In the genomic region with DNA sequence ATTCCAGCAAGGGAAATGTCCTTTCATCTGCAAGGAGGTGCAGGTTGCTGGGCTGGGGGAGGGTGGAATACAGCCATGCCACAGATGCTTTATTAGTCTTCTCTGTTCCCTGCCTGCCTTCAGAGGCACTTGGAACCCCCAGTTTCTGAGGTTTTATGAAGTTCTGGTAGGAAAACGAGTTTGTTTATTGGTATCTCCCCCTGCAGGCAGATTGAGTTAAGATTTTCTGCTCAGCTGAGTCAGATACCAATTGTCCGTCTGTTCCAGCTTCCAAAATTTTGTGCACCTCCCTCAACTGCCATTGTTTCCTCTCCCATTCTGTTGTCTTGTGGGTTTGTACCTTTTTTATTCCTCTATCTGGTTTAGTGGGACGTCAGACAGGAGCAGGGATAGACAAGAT, we compare ENCODE assay signal across 15 cellular contexts.
DNase-seq lines count a peak whose midpoint lies in the region; ATAC-seq and TF ChIP-seq lines count a peak whose summit lies in the region.
"Had no signal": no experiment of that assay in that cellular context is flagged by ENCODE, and none has a peak within 500 bp of the region (broad histone marks: within the 10 kb centered on the region; RNA-seq: fewer than 3 reads in every experiment).

No MANE protein-coding gene starts in this region.

- H3K36me3 Mint-ChIP-seq in activated T-helper 17 cell treated with anti-CD3 and anti-CD28 coated beads, Interleukin-2, amount 50 U/mL, for 72 hours (ENCODE audit: low read depth): peaks cover 44% of the 10 kb centered on the region
- peaks cover 17% of the 10 kb centered on the region for H3K36me3 Mint-ChIP-seq in memory B cell
- H3K36me3 Mint-ChIP-seq: CD8-positive, alpha-beta T cell had no signal

- no peaks in the 10 kb centered on the region for H3K4me1 ChIP-seq in HCT116 (ENCODE audit: control insufficient read depth in 1 of 2, insufficient read depth in 2 of 2, low read length in 2 of 2)

- H3K9me3 ChIP-seq in HCT116 (ENCODE audit: control insufficient read depth in 1 of 2, insufficient read depth in 1 of 2, low read depth in 1 of 2, low read length in 2 of 2): no peaks in the 10 kb centered on the region

- no peaks in the 10 kb centered on the region for H3K9me3 Mint-ChIP-seq in activated T-helper 17 cell treated with anti-CD3 and anti-CD28 coated beads, Interleukin-2, amount 50 U/mL, for 72 hours
- H3K9me3 Mint-ChIP-seq in memory B cell: no peaks in the 10 kb centered on the region
- H3K9me3 Mint-ChIP-seq: activated naive CD8-positive, alpha-beta T cell treated with anti-CD3 and anti-CD28 coated beads, Interleukin-2, amount 50 U/mL, for 24 hours; CD8-positive, alpha-beta T cell; stimulated activated effector memory CD8-positive, alpha-beta T cell treated with anti-CD3 and anti-CD28 coated beads, Interleukin-12 subunit alpha, Interleukin-12 subunit beta, amount 100 ng/mL, for 72 hours had no signal

- H3K27ac Mint-ChIP-seq in activated T-helper 17 cell treated with anti-CD3 and anti-CD28 coated beads, Interleukin-2, amount 50 U/mL, for 72 hours: peak overlapping the region; percentile 58
- H3K27ac Mint-ChIP-seq in memory B cell: peak overlapping the region; percentile 87
- H3K27ac Mint-ChIP-seq: activated naive CD8-positive, alpha-beta T cell treated with anti-CD3 and anti-CD28 coated beads, Interleukin-2, amount 50 U/mL, for 24 hours; CD8-positive, alpha-beta T cell; stimulated activated effector memory CD8-positive, alpha-beta T cell treated with anti-CD3 and anti-CD28 coated beads, Interleukin-12 subunit alpha, Interleukin-12 subunit beta, amount 100 ng/mL, for 72 hours had no signal

- TF ChIP-seq POLR2A in HCT116 (IDR thresholded peaks at IDR 0.05; ENCODE audit: borderline replicate concordance, extremely low read depth, insufficient read depth, insufficient read length): no peak

- H3K27ac ChIP-seq in C4-2B (no peak overlapping the region; the same call in 1 of the 2 replicates), HCT116 (ENCODE audit: low read depth, low read length) (no peak overlapping the region)

- H3K36me3 ChIP-seq in HCT116 (ENCODE audit: control insufficient read depth in 1 of 2, insufficient read depth in 2 of 2, low read length in 2 of 2): no peaks in the 10 kb centered on the region

- intact Hi-C loops in HCT116 (cut with micrococcal nuclease): no loop called here

- H3K4me3 Mint-ChIP-seq in activated T-helper 17 cell treated with anti-CD3 and anti-CD28 coated beads, Interleukin-2, amount 50 U/mL, for 72 hours: no peak overlapping the region
- no peak overlapping the region for H3K4me3 Mint-ChIP-seq in memory B cell
- H3K4me3 Mint-ChIP-seq: activated naive CD8-positive, alpha-beta T cell treated with anti-CD3 and anti-CD28 coated beads, Interleukin-2, amount 50 U/mL, for 24 hours; CD8-positive, alpha-beta T cell; stimulated activated effector memory CD8-positive, alpha-beta T cell treated with anti-CD3 and anti-CD28 coated beads, Interleukin-12 subunit alpha, Interleukin-12 subunit beta, amount 100 ng/mL, for 72 hours had no signal

- TF ChIP-seq RAD21 in HCT116 (IDR thresholded peaks at IDR 0.05; ENCODE audit: low read depth): peak; percentile 22; the same call in 1 of the 2 replicates

- no peak overlapping the region for H2AFZ ChIP-seq in HCT116 (ENCODE audit: low read depth, low read length, poor library complexity, severe bottlenecking)

- no TSS peak for BruUV-seq in HCT116 (replicated peaks; lab: Mats Ljungman, UMichigan)

- POLR2A ChIA-PET in HCT116 (lab: Charles Lee): no interaction called here

- peak; percentile 21 for TF ChIP-seq CTCF in C4-2B (conservative IDR thresholded peaks at IDR 0.05)
- TF ChIP-seq CTCF in HCT116 (IDR thresholded peaks at IDR 0.05 in 2 of 3, conservative IDR thresholded peaks at IDR 0.05 in 1 of 3; ENCODE audit: borderline replicate concordance in 1 of 3, insufficient read depth in 1 of 3, low read depth in 2 of 3, low read length in 2 of 3): peak in 1 of 3 experiments; percentile 34; a peak in 2 of 6 replicates

- no peaks in the 10 kb centered on the region for H3K9me2 ChIP-seq in HCT116 (ENCODE audit: insufficient read depth)

- no peak for DNase-seq in HCT116 (ENCODE audit: low read depth, low spot score)
- DNase-seq in memory B cell (ENCODE audit: low spot score in 2 of 2): no peak
- no peak for DNase-seq in activated effector memory CD4-positive, alpha-beta T cell treated with Interleukin-2 at 50 U/mL for 16 hours
- DNase-seq in stimulated activated CD4-positive, alpha-beta T cell treated with anti-CD3 and anti-CD28 coated beads, Interleukin-4, amount 100 ng/mL, for 4 hours: no peak
- DNase-seq: activated naive CD8-positive, alpha-beta T cell treated with anti-CD3 and anti-CD28 coated beads, Interleukin-2, amount 50 U/mL, for 24 hours; CD8-positive, alpha-beta T cell; glutamatergic neuron; nucleus accumbens; OCI-M1 had no signal

- H3K27me3 Mint-ChIP-seq in activated T-helper 17 cell treated with anti-CD3 and anti-CD28 coated beads, Interleukin-2, amount 50 U/mL, for 72 hours: no peaks in the 10 kb centered on the region
- H3K27me3 Mint-ChIP-seq in memory B cell: no peaks in the 10 kb centered on the region
- H3K27me3 Mint-ChIP-seq: activated naive CD8-positive, alpha-beta T cell treated with anti-CD3 and anti-CD28 coated beads, Interleukin-2, amount 50 U/mL, for 24 hours had no signal

- H3K79me2 ChIP-seq in HCT116 (ENCODE audit: insufficient read depth, low read length): no peaks in the 10 kb centered on the region

- H3K27me3 ChIP-seq in HCT116 (ENCODE audit: insufficient read depth, low read length): no peaks in the 10 kb centered on the region

- CTCF ChIA-PET in HCT116 (lab: Charles Lee): no interaction called here

- H3K4me2 ChIP-seq in HCT116 (ENCODE audit: low read length): no peak overlapping the region

- no peak for ATAC-seq in HCT116
- no peak for ATAC-seq in activated T-helper 17 cell treated with anti-CD3 and anti-CD28 coated beads, Interleukin-2, amount 50 U/mL, for 72 hours (replicated peaks)
- no peak for ATAC-seq in memory B cell (ENCODE audit: low read depth)
- ATAC-seq in GM21360 (IDR thresholded peaks at IDR 0.05; ENCODE audit: unreplicated experiment): no peak
- ATAC-seq in HG03521 (IDR thresholded peaks at IDR 0.05; ENCODE audit: unreplicated experiment): no peak
- ATAC-seq: activated naive CD8-positive, alpha-beta T cell treated with anti-CD3 and anti-CD28 coated beads, Interleukin-2, amount 50 U/mL, for 24 hours; CD8-positive, alpha-beta T cell; K562; stimulated activated effector memory CD8-positive, alpha-beta T cell treated with anti-CD3 and anti-CD28 coated beads, Interleukin-12 subunit alpha, Interleukin-12 subunit beta, amount 100 ng/mL, for 72 hours had no signal

- H3K9ac ChIP-seq in HCT116 (ENCODE audit: low read length): no peak overlapping the region

- RAD21 ChIA-PET in HCT116 (lab: Charles Lee; ENCODE audit: low non-redundant PET in 1 of 2, low total read pairs in 2 of 2, uncharacterized antibody in 2 of 2, unreplicated experiment in 2 of 2): no interaction called here

- no peaks in the 10 kb centered on the region for H4K20me1 ChIP-seq in HCT116 (ENCODE audit: insufficient read depth)

- H3K4me3 ChIP-seq in HCT116 (replicated peaks in 1 of 2; ENCODE audit: low read depth in 1 of 2, low read length in 2 of 2): no peak overlapping the region
- H3K4me3 ChIP-seq: K562 had no signal

- H3K4me1 Mint-ChIP-seq in activated T-helper 17 cell treated with anti-CD3 and anti-CD28 coated beads, Interleukin-2, amount 50 U/mL, for 72 hours: peaks cover 35% of the 10 kb centered on the region
- H3K4me1 Mint-ChIP-seq in memory B cell: peaks cover 43% of the 10 kb centered on the region

TF ChIP-seq in HCT116, 20 proteins besides CTCF, POLR2A, EP300 and RAD21:
- TF ChIP-seq POLR2AphosphoS5 (IDR thresholded peaks at IDR 0.05; ENCODE audit: low read depth, low read length): no peak
- no peak for TF ChIP-seq TCF7L2 (IDR thresholded peaks at IDR 0.05; ENCODE audit: borderline replicate concordance, extremely low read depth, insufficient read depth, insufficient read length)
- TF ChIP-seq SP1 (IDR thresholded peaks at IDR 0.05; ENCODE audit: low read depth): no peak
- TF ChIP-seq SIN3A (IDR thresholded peaks at IDR 0.05; ENCODE audit: low read depth): no peak
- TF ChIP-seq ZNF274 (IDR thresholded peaks at IDR 0.05; ENCODE audit: low read depth, low read length): no peak
- TF ChIP-seq, protein P1, sequence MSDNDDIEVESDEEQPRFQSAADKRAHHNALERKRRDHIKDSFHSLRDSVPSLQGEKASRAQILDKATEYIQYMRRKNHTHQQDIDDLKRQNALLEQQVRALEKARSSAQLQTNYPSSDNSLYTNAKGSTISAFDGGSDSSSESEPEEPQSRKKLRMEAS (IDR thresholded peaks at IDR 0.05): no peak
- TF ChIP-seq, protein P2, sequence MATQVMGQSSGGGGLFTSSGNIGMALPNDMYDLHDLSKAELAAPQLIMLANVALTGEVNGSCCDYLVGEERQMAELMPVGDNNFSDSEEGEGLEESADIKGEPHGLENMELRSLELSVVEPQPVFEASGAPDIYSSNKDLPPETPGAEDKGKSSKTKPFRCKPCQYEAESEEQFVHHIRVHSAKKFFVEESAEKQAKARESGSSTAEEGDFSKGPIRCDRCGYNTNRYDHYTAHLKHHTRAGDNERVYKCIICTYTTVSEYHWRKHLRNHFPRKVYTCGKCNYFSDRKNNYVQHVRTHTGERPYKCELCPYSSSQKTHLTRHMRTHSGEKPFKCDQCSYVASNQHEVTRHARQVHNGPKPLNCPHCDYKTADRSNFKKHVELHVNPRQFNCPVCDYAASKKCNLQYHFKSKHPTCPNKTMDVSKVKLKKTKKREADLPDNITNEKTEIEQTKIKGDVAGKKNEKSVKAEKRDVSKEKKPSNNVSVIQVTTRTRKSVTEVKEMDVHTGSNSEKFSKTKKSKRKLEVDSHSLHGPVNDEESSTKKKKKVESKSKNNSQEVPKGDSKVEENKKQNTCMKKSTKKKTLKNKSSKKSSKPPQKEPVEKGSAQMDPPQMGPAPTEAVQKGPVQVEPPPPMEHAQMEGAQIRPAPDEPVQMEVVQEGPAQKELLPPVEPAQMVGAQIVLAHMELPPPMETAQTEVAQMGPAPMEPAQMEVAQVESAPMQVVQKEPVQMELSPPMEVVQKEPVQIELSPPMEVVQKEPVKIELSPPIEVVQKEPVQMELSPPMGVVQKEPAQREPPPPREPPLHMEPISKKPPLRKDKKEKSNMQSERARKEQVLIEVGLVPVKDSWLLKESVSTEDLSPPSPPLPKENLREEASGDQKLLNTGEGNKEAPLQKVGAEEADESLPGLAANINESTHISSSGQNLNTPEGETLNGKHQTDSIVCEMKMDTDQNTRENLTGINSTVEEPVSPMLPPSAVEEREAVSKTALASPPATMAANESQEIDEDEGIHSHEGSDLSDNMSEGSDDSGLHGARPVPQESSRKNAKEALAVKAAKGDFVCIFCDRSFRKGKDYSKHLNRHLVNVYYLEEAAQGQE (IDR thresholded peaks at IDR 0.05; ENCODE audit: low read depth): no peak
- no peak for TF ChIP-seq FOSL1 (IDR thresholded peaks at IDR 0.05; ENCODE audit: low read depth)
